Comparison of ENCODE assay signal across 25 cellular contexts in the genomic region with DNA sequence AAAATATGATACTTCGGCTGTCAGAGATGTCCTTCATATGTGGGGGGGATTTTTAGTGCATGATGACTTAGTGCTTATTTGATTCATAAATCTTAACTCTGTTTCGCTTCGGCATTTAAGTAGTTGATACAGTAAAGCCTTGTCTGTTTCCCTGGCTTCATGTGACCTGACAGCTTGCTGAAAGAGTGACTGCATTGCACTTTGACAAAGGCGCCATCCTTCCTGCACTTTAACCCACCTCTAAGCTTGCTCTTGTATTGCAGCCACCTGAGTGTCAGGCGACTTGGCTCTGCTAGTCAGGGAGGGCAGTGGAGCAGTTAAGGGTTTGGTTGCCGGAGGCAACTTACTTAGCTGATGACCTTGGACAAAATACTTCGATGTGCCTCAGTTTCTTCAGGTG.
"Had no signal": no experiment of that assay in that cellular context is flagged by ENCODE, and none has a peak within 500 bp of the region (broad histone marks: within the 10 kb centered on the region; RNA-seq: fewer than 3 reads in every experiment).

No MANE protein-coding gene starts in this region.

- H3K27me3 ChIP-seq: brain microvascular endothelial cell, heart left ventricle, ovary, spleen, testis had no signal

- H3K27ac Mint-ChIP-seq: activated B cell treated with CpG ODN at 0.5 μM for 24 hours; activated CD8-positive, alpha-beta memory T cell treated with anti-CD3 and anti-CD28 coated beads, Interleukin-2, amount 10 ng/mL, durations not matched to agents 7 days and 5 days; activated CD8-positive, alpha-beta T cell treated with anti-CD3 and anti-CD28 coated beads, Interleukin-2, amount 10 ng/mL, durations not matched to agents 7 days and 5 days; activated naive CD4-positive, alpha-beta T cell treated with anti-CD3 and anti-CD28 coated beads, Interleukin-2, amount 10 ng/mL, durations not matched to agents 7 days and 5 days; natural killer cell treated with Interleukin-12 subunit alpha and Interleukin-12 subunit beta and Interleukin-15 and Interleukin-18, amount 100 ng/mL, for 72 hours; T-helper 2 cell treated with Interferon-gamma antibody and Interleukin-4, amounts not matched to agents 5 μg/mL and 100 μg/mL, for 36 hours had no signal

- H3K27ac ChIP-seq: brain microvascular endothelial cell, lower lobe of right lung, ovary, prostate gland, testis had no signal

- H3K9me3 Mint-ChIP-seq: activated B cell treated with CpG ODN at 0.5 μM for 24 hours; immature natural killer cell; natural killer cell treated with Interleukin-12 subunit alpha and Interleukin-12 subunit beta and Interleukin-15 and Interleukin-18, amount 100 ng/mL, for 72 hours; T-helper 2 cell treated with Interferon-gamma antibody and Interleukin-4, amounts not matched to agents 5 μg/mL and 100 μg/mL, for 36 hours had no signal

- ATAC-seq: activated CD8-positive, alpha-beta memory T cell treated with anti-CD3 and anti-CD28 coated beads, Interleukin-2, amount 10 ng/mL, durations not matched to agents 7 days and 5 days; lower lobe of right lung; natural killer cell treated with Interleukin-12 subunit alpha and Interleukin-12 subunit beta and Interleukin-15 and Interleukin-18, amount 100 ng/mL, for 72 hours had no signal

- H3K27me3 Mint-ChIP-seq: activated B cell treated with CpG ODN at 0.5 μM for 24 hours; activated CD8-positive, alpha-beta memory T cell treated with anti-CD3 and anti-CD28 coated beads, Interleukin-2, amount 10 ng/mL, durations not matched to agents 7 days and 5 days; activated naive CD4-positive, alpha-beta T cell treated with anti-CD3 and anti-CD28 coated beads, Interleukin-2, amount 10 ng/mL, durations not matched to agents 7 days and 5 days; natural killer cell treated with Interleukin-12 subunit alpha and Interleukin-12 subunit beta and Interleukin-15 and Interleukin-18, amount 100 ng/mL, for 72 hours had no signal

- DNase-seq: activated B cell treated with CpG ODN at 0.5 μM for 24 hours; activated CD4-positive, alpha-beta T cell treated with anti-CD3 and anti-CD28 coated beads, Interleukin-2, amount 50 U/mL, for 1 hour; activated CD8-positive, alpha-beta T cell treated with anti-CD3 and anti-CD28 coated beads, Interleukin-2, amount 10 ng/mL, durations not matched to agents 7 days and 5 days; activated gamma-delta T cell; activated naive CD4-positive, alpha-beta T cell treated with anti-CD3 and anti-CD28 coated beads, Interleukin-2, amount 10 ng/mL, durations not matched to agents 7 days and 5 days; activated T-cell treated with anti-CD3 and anti-CD28 coated beads for 4 hours; amniotic stem cell; brain microvascular endothelial cell; caudate nucleus; cortex of kidney; foreskin fibroblast; heart left ventricle; hypothalamus; immature natural killer cell; lower lobe of right lung; mesenchymal stem cell; spleen; stimulated activated naive CD4-positive, alpha-beta T cell treated with Interleukin-2 at 50 U/mL for 16 hours; testis; trophoblast cell had no signal

- H3K4me1 ChIP-seq: lower lobe of right lung, prostate gland, testis had no signal

- H3K4me3 ChIP-seq: heart left ventricle, lower lobe of right lung, ovary, prostate gland, spleen, testis had no signal

- H3K9me3 ChIP-seq: heart left ventricle, lower lobe of right lung, ovary, prostate gland, spleen, testis had no signal

- H3K4me3 Mint-ChIP-seq: activated B cell treated with CpG ODN at 0.5 μM for 24 hours; activated CD8-positive, alpha-beta memory T cell treated with anti-CD3 and anti-CD28 coated beads, Interleukin-2, amount 10 ng/mL, durations not matched to agents 7 days and 5 days; activated CD8-positive, alpha-beta T cell treated with anti-CD3 and anti-CD28 coated beads, Interleukin-2, amount 10 ng/mL, durations not matched to agents 7 days and 5 days; activated naive CD4-positive, alpha-beta T cell treated with anti-CD3 and anti-CD28 coated beads, Interleukin-2, amount 10 ng/mL, durations not matched to agents 7 days and 5 days; immature natural killer cell; natural killer cell treated with Interleukin-12 subunit alpha and Interleukin-12 subunit beta and Interleukin-15 and Interleukin-18, amount 100 ng/mL, for 72 hours; T-helper 2 cell treated with Interferon-gamma antibody and Interleukin-4, amounts not matched to agents 5 μg/mL and 100 μg/mL, for 36 hours had no signal

- H3K36me3 ChIP-seq: ovary, prostate gland had no signal
